Comparison of ENCODE assay signal across 1 cellular context in the genomic region with DNA sequence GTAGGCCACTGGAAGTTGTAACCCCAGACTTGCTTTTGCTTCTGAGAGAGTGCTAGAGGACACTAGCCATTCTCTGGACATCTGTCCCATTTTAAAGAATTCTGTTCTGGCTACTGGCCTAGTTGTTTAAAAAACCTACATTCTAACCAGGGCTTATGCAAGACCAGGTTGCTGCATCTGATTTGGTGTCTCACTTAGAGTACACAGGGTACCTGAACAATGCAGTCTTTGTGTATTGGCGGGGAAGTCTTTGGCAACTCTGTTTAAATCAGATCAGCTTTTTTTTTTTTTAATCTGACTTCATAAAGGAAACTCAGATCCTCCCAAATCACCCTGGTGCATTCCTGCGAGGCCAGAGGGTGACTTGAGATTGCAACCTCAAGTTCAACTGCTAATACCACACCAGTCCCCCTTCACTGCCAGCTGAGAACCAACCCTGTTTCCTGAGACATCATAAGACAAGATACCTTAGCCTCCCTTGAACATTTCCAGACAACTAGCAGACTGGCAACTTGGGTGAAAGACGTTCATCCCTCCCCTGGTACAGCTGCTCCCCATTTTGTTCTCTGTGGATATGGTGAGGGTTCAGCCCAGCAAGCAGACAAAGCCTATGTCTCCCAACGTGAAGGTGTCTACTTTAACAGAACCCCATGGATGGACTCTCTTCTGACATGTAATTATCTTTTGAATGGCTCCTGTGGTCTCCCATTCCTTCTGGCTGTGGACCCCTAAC.
TF ChIP-seq lines count a peak whose summit lies in the region.

No MANE protein-coding gene starts in this region.

TF ChIP-seq in HepG2, 621 proteins besides CTCF, POLR2A, EP300 and RAD21 (continued from another document and continues in another):
- TF ChIP-seq, protein P1, sequence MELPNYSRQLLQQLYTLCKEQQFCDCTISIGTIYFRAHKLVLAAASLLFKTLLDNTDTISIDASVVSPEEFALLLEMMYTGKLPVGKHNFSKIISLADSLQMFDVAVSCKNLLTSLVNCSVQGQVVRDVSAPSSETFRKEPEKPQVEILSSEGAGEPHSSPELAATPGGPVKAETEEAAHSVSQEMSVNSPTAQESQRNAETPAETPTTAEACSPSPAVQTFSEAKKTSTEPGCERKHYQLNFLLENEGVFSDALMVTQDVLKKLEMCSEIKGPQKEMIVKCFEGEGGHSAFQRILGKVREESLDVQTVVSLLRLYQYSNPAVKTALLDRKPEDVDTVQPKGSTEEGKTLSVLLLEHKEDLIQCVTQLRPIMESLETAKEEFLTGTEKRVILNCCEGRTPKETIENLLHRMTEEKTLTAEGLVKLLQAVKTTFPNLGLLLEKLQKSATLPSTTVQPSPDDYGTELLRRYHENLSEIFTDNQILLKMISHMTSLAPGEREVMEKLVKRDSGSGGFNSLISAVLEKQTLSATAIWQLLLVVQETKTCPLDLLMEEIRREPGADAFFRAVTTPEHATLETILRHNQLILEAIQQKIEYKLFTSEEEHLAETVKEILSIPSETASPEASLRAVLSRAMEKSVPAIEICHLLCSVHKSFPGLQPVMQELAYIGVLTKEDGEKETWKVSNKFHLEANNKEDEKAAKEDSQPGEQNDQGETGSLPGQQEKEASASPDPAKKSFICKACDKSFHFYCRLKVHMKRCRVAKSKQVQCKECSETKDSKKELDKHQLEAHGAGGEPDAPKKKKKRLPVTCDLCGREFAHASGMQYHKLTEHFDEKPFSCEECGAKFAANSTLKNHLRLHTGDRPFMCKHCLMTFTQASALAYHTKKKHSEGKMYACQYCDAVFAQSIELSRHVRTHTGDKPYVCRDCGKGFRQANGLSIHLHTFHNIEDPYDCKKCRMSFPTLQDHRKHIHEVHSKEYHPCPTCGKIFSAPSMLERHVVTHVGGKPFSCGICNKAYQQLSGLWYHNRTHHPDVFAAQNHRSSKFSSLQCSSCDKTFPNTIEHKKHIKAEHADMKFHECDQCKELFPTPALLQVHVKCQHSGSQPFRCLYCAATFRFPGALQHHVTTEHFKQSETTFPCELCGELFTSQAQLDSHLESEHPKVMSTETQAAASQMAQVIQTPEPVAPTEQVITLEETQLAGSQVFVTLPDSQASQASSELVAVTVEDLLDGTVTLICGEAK (IDR thresholded peaks at IDR 0.05) = no peak
- TF ChIP-seq, protein P1 (CRISPR knock-in tag; IDR thresholded peaks at IDR 0.05) = no peak
- TF ChIP-seq JDP2 (CRISPR knock-in tag; IDR thresholded peaks at IDR 0.05; ENCODE audit: borderline replicate concordance) (no peak), TFE3 (CRISPR knock-in tag; IDR thresholded peaks at IDR 0.05) (no peak), NPAS2 (CRISPR knock-in tag; IDR thresholded peaks at IDR 0.05; ENCODE audit: borderline replicate concordance) (no peak), KLF16 (CRISPR knock-in tag; IDR thresholded peaks at IDR 0.05) (no peak), PHF5A (CRISPR knock-in tag; IDR thresholded peaks at IDR 0.05; ENCODE audit: low read depth, unreplicated experiment) (no peak), THAP11 (CRISPR knock-in tag; IDR thresholded peaks at IDR 0.05) (no peak), ZSCAN29 (CRISPR knock-in tag; conservative IDR thresholded peaks at IDR 0.05) (0 out of 2 replicates have a peak, but pooled peaks have one; percentile 62), FOXJ3 (CRISPR knock-in tag; IDR thresholded peaks at IDR 0.05; ENCODE audit: borderline replicate concordance) (no peak), NFIC (IDR thresholded peaks at IDR 0.05; ENCODE audit: low read length) (no peak), ZNF44 (CRISPR knock-in tag; IDR thresholded peaks at IDR 0.05) (no peak), AKAP8 (CRISPR knock-in tag; IDR thresholded peaks at IDR 0.05) (no peak), SRY (CRISPR knock-in tag; IDR thresholded peaks at IDR 0.05) (no peak), ATRX (CRISPR knock-in tag; IDR thresholded peaks at IDR 0.05; ENCODE audit: borderline replicate concordance) (no peak), ZNF629 (CRISPR knock-in tag; conservative IDR thresholded peaks at IDR 0.05) (peak; percentile 89), EED (CRISPR knock-in tag; IDR thresholded peaks at IDR 0.05) (no peak), AGO1 (IDR thresholded peaks at IDR 0.05; ENCODE audit: low read depth, low read length, poor library complexity, severe bottlenecking) (no peak), HBP1 (CRISPR knock-in tag; IDR thresholded peaks at IDR 0.05; ENCODE audit: low read depth) (no peak), NFRKB (IDR thresholded peaks at IDR 0.05) (no peak), ZNF543 (CRISPR knock-in tag; IDR thresholded peaks at IDR 0.05) (no peak), SMARCC2 (IDR thresholded peaks at IDR 0.05) (no peak), THYN1 (CRISPR knock-in tag; IDR thresholded peaks at IDR 0.05; ENCODE audit: borderline replicate concordance, low read depth) (no peak), POLR2G (IDR thresholded peaks at IDR 0.05; ENCODE audit: low read depth, low read length) (no peak), ZMYM2 (CRISPR knock-in tag; IDR thresholded peaks at IDR 0.05) (no peak), SP4 (CRISPR knock-in tag; IDR thresholded peaks at IDR 0.05) (no peak)
- TF ChIP-seq, protein P2, sequence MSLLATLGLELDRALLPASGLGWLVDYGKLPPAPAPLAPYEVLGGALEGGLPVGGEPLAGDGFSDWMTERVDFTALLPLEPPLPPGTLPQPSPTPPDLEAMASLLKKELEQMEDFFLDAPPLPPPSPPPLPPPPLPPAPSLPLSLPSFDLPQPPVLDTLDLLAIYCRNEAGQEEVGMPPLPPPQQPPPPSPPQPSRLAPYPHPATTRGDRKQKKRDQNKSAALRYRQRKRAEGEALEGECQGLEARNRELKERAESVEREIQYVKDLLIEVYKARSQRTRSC (CRISPR knock-in tag; IDR thresholded peaks at IDR 0.05; ENCODE audit: low read depth) = no peak
- TF ChIP-seq, protein P3, sequence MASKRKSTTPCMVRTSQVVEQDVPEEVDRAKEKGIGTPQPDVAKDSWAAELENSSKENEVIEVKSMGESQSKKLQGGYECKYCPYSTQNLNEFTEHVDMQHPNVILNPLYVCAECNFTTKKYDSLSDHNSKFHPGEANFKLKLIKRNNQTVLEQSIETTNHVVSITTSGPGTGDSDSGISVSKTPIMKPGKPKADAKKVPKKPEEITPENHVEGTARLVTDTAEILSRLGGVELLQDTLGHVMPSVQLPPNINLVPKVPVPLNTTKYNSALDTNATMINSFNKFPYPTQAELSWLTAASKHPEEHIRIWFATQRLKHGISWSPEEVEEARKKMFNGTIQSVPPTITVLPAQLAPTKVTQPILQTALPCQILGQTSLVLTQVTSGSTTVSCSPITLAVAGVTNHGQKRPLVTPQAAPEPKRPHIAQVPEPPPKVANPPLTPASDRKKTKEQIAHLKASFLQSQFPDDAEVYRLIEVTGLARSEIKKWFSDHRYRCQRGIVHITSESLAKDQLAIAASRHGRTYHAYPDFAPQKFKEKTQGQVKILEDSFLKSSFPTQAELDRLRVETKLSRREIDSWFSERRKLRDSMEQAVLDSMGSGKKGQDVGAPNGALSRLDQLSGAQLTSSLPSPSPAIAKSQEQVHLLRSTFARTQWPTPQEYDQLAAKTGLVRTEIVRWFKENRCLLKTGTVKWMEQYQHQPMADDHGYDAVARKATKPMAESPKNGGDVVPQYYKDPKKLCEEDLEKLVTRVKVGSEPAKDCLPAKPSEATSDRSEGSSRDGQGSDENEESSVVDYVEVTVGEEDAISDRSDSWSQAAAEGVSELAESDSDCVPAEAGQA (IDR thresholded peaks at IDR 0.05; ENCODE audit: low read depth) = no peak
- TF ChIP-seq, protein P3 (CRISPR knock-in tag; IDR thresholded peaks at IDR 0.05; ENCODE audit: borderline replicate concordance) = no peak
- TF ChIP-seq, protein P4, sequence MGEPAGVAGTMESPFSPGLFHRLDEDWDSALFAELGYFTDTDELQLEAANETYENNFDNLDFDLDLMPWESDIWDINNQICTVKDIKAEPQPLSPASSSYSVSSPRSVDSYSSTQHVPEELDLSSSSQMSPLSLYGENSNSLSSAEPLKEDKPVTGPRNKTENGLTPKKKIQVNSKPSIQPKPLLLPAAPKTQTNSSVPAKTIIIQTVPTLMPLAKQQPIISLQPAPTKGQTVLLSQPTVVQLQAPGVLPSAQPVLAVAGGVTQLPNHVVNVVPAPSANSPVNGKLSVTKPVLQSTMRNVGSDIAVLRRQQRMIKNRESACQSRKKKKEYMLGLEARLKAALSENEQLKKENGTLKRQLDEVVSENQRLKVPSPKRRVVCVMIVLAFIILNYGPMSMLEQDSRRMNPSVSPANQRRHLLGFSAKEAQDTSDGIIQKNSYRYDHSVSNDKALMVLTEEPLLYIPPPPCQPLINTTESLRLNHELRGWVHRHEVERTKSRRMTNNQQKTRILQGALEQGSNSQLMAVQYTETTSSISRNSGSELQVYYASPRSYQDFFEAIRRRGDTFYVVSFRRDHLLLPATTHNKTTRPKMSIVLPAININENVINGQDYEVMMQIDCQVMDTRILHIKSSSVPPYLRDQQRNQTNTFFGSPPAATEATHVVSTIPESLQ (CRISPR knock-in tag; conservative IDR thresholded peaks at IDR 0.05) = no peak
- TF ChIP-seq, protein P5, sequence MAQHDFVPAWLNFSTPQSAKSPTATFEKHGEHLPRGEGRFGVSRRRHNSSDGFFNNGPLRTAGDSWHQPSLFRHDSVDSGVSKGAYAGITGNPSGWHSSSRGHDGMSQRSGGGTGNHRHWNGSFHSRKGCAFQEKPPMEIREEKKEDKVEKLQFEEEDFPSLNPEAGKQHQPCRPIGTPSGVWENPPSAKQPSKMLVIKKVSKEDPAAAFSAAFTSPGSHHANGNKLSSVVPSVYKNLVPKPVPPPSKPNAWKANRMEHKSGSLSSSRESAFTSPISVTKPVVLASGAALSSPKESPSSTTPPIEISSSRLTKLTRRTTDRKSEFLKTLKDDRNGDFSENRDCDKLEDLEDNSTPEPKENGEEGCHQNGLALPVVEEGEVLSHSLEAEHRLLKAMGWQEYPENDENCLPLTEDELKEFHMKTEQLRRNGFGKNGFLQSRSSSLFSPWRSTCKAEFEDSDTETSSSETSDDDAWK (CRISPR knock-in tag; IDR thresholded peaks at IDR 0.05) = no peak
